Comparison of ENCODE assay signal across 1 cellular context in genomic region chr20:47317127-47317895, GRCh38.
TF ChIP-seq lines count a peak whose summit lies in the region.

No MANE protein-coding gene starts in this region.

TF ChIP-seq in A549, 52 proteins besides CTCF, POLR2A, EP300 and RAD21 (continued from another document):
- TF ChIP-seq GATA3 (IDR thresholded peaks at IDR 0.05; ENCODE audit: borderline replicate concordance) (no peak), TP53 (CRISPR knock-in tag; IDR thresholded peaks at IDR 0.05) (no peak), HMGXB4 (CRISPR knock-in tag; IDR thresholded peaks at IDR 0.05; ENCODE audit: borderline replicate concordance) (no peak), ATOH8 (CRISPR knock-in tag; IDR thresholded peaks at IDR 0.05; ENCODE audit: low read depth) (peak; percentile 86), MAZ (IDR thresholded peaks at IDR 0.05; ENCODE audit: borderline replicate concordance, low read depth, low read length) (no peak), MAFK (IDR thresholded peaks at IDR 0.05; ENCODE audit: partially characterized antibody) (no peak), FOSB (CRISPR knock-in tag; IDR thresholded peaks at IDR 0.05) (no peak), REST (IDR thresholded peaks at IDR 0.05) (no peak)
